10 cellular contexts compared by ENCODE assay signal in genomic region chr6:136031982-136032381, GRCh38.
A peak's percentile ranks its signal among the peaks of the same experiment; 100 is the strongest.
DNase-seq lines count a peak whose midpoint lies in the region; ATAC-seq and TF ChIP-seq lines count a peak whose summit lies in the region.
"Had no signal": no experiment of that assay in that cellular context is flagged by ENCODE, and none has a peak within 500 bp of the region (broad histone marks: within the 10 kb centered on the region; RNA-seq: fewer than 3 reads in every experiment).

No MANE protein-coding gene starts in this region.

- ATAC-seq in upper lobe of right lung (peak; percentile 39), GM19467 (IDR thresholded peaks at IDR 0.05; ENCODE audit: unreplicated experiment) (no peak)
- ATAC-seq in natural killer cell treated with Interleukin-12 subunit alpha and Interleukin-12 subunit beta and Interleukin-15 and Interleukin-18, amount 100 ng/mL, for 72 hours, result no peak

- H3K4me1 Mint-ChIP-seq in activated naive CD4-positive, alpha-beta T cell treated with anti-CD3 and anti-CD28 coated beads for 36 hours (ENCODE audit: low read depth), result no peaks in the 10 kb centered on the region
- H3K4me1 Mint-ChIP-seq in activated naive CD4-positive, alpha-beta T cell treated with anti-CD3 and anti-CD28 coated beads, Interleukin-2, amount 10 ng/mL, durations not matched to agents 7 days and 5 days, result no peaks in the 10 kb centered on the region
- no peaks in the 10 kb centered on the region for H3K4me1 Mint-ChIP-seq in natural killer cell treated with Interleukin-12 subunit alpha and Interleukin-12 subunit beta and Interleukin-15 and Interleukin-18, amount 100 ng/mL, for 72 hours (ENCODE audit: low read depth in 2 of 2)

- no peak overlapping the region for H3K4me3 Mint-ChIP-seq in activated naive CD4-positive, alpha-beta T cell treated with anti-CD3 and anti-CD28 coated beads for 36 hours
- no peak overlapping the region for H3K4me3 Mint-ChIP-seq in activated naive CD4-positive, alpha-beta T cell treated with anti-CD3 and anti-CD28 coated beads, Interleukin-2, amount 10 ng/mL, durations not matched to agents 7 days and 5 days
- no peak overlapping the region for H3K4me3 Mint-ChIP-seq in natural killer cell treated with Interleukin-12 subunit alpha and Interleukin-12 subunit beta and Interleukin-15 and Interleukin-18, amount 100 ng/mL, for 72 hours

- no peaks in the 10 kb centered on the region for H3K36me3 ChIP-seq in OCI-LY7 (ENCODE audit: insufficient read depth, low read length)
- H3K36me3 ChIP-seq in upper lobe of right lung, result no peaks in the 10 kb centered on the region
- H3K36me3 ChIP-seq: sigmoid colon had no signal

- no peaks in the 10 kb centered on the region for H3K4me1 ChIP-seq in OCI-LY7 (ENCODE audit: insufficient read depth, low read length, poor library complexity, severe bottlenecking)
- H3K4me1 ChIP-seq in upper lobe of right lung, result peaks cover 12% of the 10 kb centered on the region

- CTCF ChIA-PET in activated naive CD4-positive, alpha-beta T cell treated with anti-CD3 and anti-CD28 coated beads for 36 hours (lab: Charles Lee), result interaction anchor here (0.6 to 1.2 kb wide), 3 partner anchors 11 to 194 kb away, joined by 3 to 4 read pairs (median 3); no protein-coding TSS in a partner anchor
- CTCF ChIA-PET in activated naive CD4-positive, alpha-beta T cell treated with anti-CD3 and anti-CD28 coated beads, Interleukin-2, amount 10 ng/mL, durations not matched to agents 7 days and 5 days (lab: Charles Lee), result interaction anchor here (0.7 to 1.8 kb wide), 3 partner anchors 38 to 194 kb away, joined by 3 to 7 read pairs (median 4); no protein-coding TSS in a partner anchor
- CTCF ChIA-PET in OCI-LY7 (lab: Charles Lee; ENCODE audit: unreplicated experiment), result no interaction called here

- H3K4me3 ChIP-seq in OCI-LY7 (ENCODE audit: low read depth, low read length, poor library complexity, severe bottlenecking) (no peak overlapping the region), fibroblast of villous mesenchyme (ENCODE audit: low read depth, low read length) (no peak overlapping the region), upper lobe of right lung (no peak overlapping the region)
- H3K4me3 ChIP-seq: sigmoid colon had no signal

- H3K9me3 ChIP-seq in OCI-LY7 (ENCODE audit: low read length) (no peaks in the 10 kb centered on the region), upper lobe of right lung (no peaks in the 10 kb centered on the region)
- H3K9me3 ChIP-seq: sigmoid colon had no signal

- H3K27me3 ChIP-seq in upper lobe of right lung, result no peaks in the 10 kb centered on the region
- H3K27me3 ChIP-seq: sigmoid colon had no signal

- H3K27ac ChIP-seq in OCI-LY7 (ENCODE audit: low read depth, low read length, poor library complexity, severe bottlenecking) (no peak overlapping the region), upper lobe of right lung (no peak overlapping the region)
- H3K27ac ChIP-seq: sigmoid colon had no signal

- peak; percentile 26 for DNase-seq in activated naive CD4-positive, alpha-beta T cell treated with anti-CD3 and anti-CD28 coated beads for 36 hours
- DNase-seq in activated naive CD4-positive, alpha-beta T cell treated with anti-CD3 and anti-CD28 coated beads, Interleukin-2, amount 10 ng/mL, durations not matched to agents 7 days and 5 days, result no peak
- peak; percentile 4 for DNase-seq in OCI-LY7 (ENCODE audit: low spot score)
- DNase-seq in fibroblast of villous mesenchyme (ENCODE audit: low read depth), result peak; percentile 71
- no peak for DNase-seq in upper lobe of right lung
- no peak for DNase-seq in GOT3 (lab: John Stamatoyannopoulos, UW)
- no peak for DNase-seq in natural killer cell treated with Interleukin-12 subunit alpha and Interleukin-12 subunit beta and Interleukin-15 and Interleukin-18, amount 100 ng/mL, for 72 hours (ENCODE audit: low spot score)
- DNase-seq: NCI-H774, sigmoid colon had no signal

- POLR2A ChIA-PET in OCI-LY7 (lab: Charles Lee), result interaction anchor here (1.4 kb wide), 1 partner anchor 11 kb away, joined by 4 read pairs; no protein-coding TSS in a partner anchor

- intact Hi-C loops in activated naive CD4-positive, alpha-beta T cell treated with anti-CD3 and anti-CD28 coated beads for 36 hours (cut with micrococcal nuclease), result loop anchor here (2.0 to 10.0 kb wide), 4 partner anchors 195 to 523 kb away; no protein-coding TSS in a partner anchor
- intact Hi-C loops in OCI-LY7 (cut with micrococcal nuclease; ENCODE audit: unreplicated experiment), result loop anchor here (10.0 kb wide), 1 partner anchor 193 kb away; no protein-coding TSS in a partner anchor
- intact Hi-C loops in upper lobe of right lung (cut with DNase I), result no loop called here

- no peaks in the 10 kb centered on the region for H4K20me1 ChIP-seq in OCI-LY7 (ENCODE audit: insufficient read depth, low read length)

- H3K79me2 ChIP-seq in OCI-LY7 (ENCODE audit: insufficient read depth, low read depth, low read length), result no peaks in the 10 kb centered on the region

- BruUV-seq in OCI-LY7 (replicated peaks; lab: Mats Ljungman, UMichigan), result no TSS peak

- peak; percentile 64 for TF ChIP-seq CTCF in OCI-LY7 (conservative IDR thresholded peaks at IDR 0.05; ENCODE audit: low read length)
- peak; percentile 73 for TF ChIP-seq CTCF in fibroblast of villous mesenchyme (IDR thresholded peaks at IDR 0.05; ENCODE audit: insufficient read depth, low read depth, low read length)
- peak; percentile 51 for TF ChIP-seq CTCF in upper lobe of right lung (IDR thresholded peaks at IDR 0.05)

- no peak overlapping the region for H3K27ac Mint-ChIP-seq in activated naive CD4-positive, alpha-beta T cell treated with anti-CD3 and anti-CD28 coated beads for 36 hours
- no peak overlapping the region for H3K27ac Mint-ChIP-seq in activated naive CD4-positive, alpha-beta T cell treated with anti-CD3 and anti-CD28 coated beads, Interleukin-2, amount 10 ng/mL, durations not matched to agents 7 days and 5 days
- no peak overlapping the region for H3K27ac Mint-ChIP-seq in natural killer cell treated with Interleukin-12 subunit alpha and Interleukin-12 subunit beta and Interleukin-15 and Interleukin-18, amount 100 ng/mL, for 72 hours

- no peaks in the 10 kb centered on the region for H3K9me2 ChIP-seq in OCI-LY7 (ENCODE audit: insufficient read depth, low read length)

- no peak overlapping the region for H2AFZ ChIP-seq in OCI-LY7 (ENCODE audit: low read length)

- no peak overlapping the region for H3K4me2 ChIP-seq in OCI-LY7 (ENCODE audit: low read length)

- no peaks in the 10 kb centered on the region for H3K9me3 Mint-ChIP-seq in activated naive CD4-positive, alpha-beta T cell treated with anti-CD3 and anti-CD28 coated beads for 36 hours
- H3K9me3 Mint-ChIP-seq in activated naive CD4-positive, alpha-beta T cell treated with anti-CD3 and anti-CD28 coated beads, Interleukin-2, amount 10 ng/mL, durations not matched to agents 7 days and 5 days, result no peaks in the 10 kb centered on the region
- no peaks in the 10 kb centered on the region for H3K9me3 Mint-ChIP-seq in natural killer cell treated with Interleukin-12 subunit alpha and Interleukin-12 subunit beta and Interleukin-15 and Interleukin-18, amount 100 ng/mL, for 72 hours

- H3K36me3 Mint-ChIP-seq in activated naive CD4-positive, alpha-beta T cell treated with anti-CD3 and anti-CD28 coated beads for 36 hours (ENCODE audit: low read depth), result no peaks in the 10 kb centered on the region
- H3K36me3 Mint-ChIP-seq in activated naive CD4-positive, alpha-beta T cell treated with anti-CD3 and anti-CD28 coated beads, Interleukin-2, amount 10 ng/mL, durations not matched to agents 7 days and 5 days, result no peaks in the 10 kb centered on the region
- H3K36me3 Mint-ChIP-seq in natural killer cell treated with Interleukin-12 subunit alpha and Interleukin-12 subunit beta and Interleukin-15 and Interleukin-18, amount 100 ng/mL, for 72 hours, result no peaks in the 10 kb centered on the region

- no peaks in the 10 kb centered on the region for H3K27me3 Mint-ChIP-seq in activated naive CD4-positive, alpha-beta T cell treated with anti-CD3 and anti-CD28 coated beads for 36 hours (ENCODE audit: low read depth)
- H3K27me3 Mint-ChIP-seq in activated naive CD4-positive, alpha-beta T cell treated with anti-CD3 and anti-CD28 coated beads, Interleukin-2, amount 10 ng/mL, durations not matched to agents 7 days and 5 days, result peaks cover 4% of the 10 kb centered on the region
- peaks cover 6 to 11% of the 10 kb centered on the region in 2 donors for H3K27me3 Mint-ChIP-seq in natural killer cell treated with Interleukin-12 subunit alpha and Interleukin-12 subunit beta and Interleukin-15 and Interleukin-18, amount 100 ng/mL, for 72 hours

Comparison
In these comparisons a context has a peak if more than half of its experiments do, and no peak if none do; other contexts are left out.
1. DNase-seq: peak in activated naive CD4-positive, alpha-beta T cell treated with anti-CD3 and anti-CD28 coated beads for 36 hours (single experiment), OCI-LY7 (single experiment) and fibroblast of villous mesenchyme (single experiment); none in activated naive CD4-positive, alpha-beta T cell treated with anti-CD3 and anti-CD28 coated beads, Interleukin-2, amount 10 ng/mL, durations not matched to agents 7 days and 5 days (single experiment), upper lobe of right lung (single experiment), GOT3 (single experiment) and natural killer cell treated with Interleukin-12 subunit alpha and Interleukin-12 subunit beta and Interleukin-15 and Interleukin-18, amount 100 ng/mL, for 72 hours (single experiment).
2. Peak in every context shown above with its lines, with median percentiles within 50 percentile points of each other: CTCF ChIP-seq.